Comparison of ENCODE assay signal across 2 cellular contexts in genomic region chr14:61489002-61489401, GRCh38.
TF ChIP-seq lines count a peak whose summit lies in the region.

No MANE protein-coding gene starts in this region.

TF ChIP-seq in SK-N-SH treated with all-trans-retinoic acid at 6 μM for 48 hours, 23 proteins besides CTCF, POLR2A, EP300 and RAD21 (continued from another document):
- TF ChIP-seq POU6F1 (CRISPR knock-in tag; IDR thresholded peaks at IDR 0.05; ENCODE audit: borderline replicate concordance, low read depth) = no peak
- no peak for TF ChIP-seq SNAI2 (CRISPR knock-in tag; IDR thresholded peaks at IDR 0.05)
- TF ChIP-seq, protein P1, sequence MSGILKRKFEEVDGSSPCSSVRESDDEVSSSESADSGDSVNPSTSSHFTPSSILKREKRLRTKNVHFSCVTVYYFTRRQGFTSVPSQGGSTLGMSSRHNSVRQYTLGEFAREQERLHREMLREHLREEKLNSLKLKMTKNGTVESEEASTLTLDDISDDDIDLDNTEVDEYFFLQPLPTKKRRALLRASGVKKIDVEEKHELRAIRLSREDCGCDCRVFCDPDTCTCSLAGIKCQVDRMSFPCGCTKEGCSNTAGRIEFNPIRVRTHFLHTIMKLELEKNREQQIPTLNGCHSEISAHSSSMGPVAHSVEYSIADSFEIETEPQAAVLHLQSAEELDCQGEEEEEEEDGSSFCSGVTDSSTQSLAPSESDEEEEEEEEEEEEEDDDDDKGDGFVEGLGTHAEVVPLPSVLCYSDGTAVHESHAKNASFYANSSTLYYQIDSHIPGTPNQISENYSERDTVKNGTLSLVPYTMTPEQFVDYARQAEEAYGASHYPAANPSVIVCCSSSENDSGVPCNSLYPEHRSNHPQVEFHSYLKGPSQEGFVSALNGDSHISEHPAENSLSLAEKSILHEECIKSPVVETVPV (CRISPR knock-in tag; IDR thresholded peaks at IDR 0.05) = no peak
- no peak for TF ChIP-seq ZFP3 (CRISPR knock-in tag; IDR thresholded peaks at IDR 0.05)
- TF ChIP-seq ZNF565 (CRISPR knock-in tag; conservative IDR thresholded peaks at IDR 0.05; ENCODE audit: low read depth) = no peak
- no peak for TF ChIP-seq ZFP30 (CRISPR knock-in tag; IDR thresholded peaks at IDR 0.05)
- TF ChIP-seq BACH2 (CRISPR knock-in tag; IDR thresholded peaks at IDR 0.05; ENCODE audit: borderline replicate concordance) = no peak
- TF ChIP-seq, protein P2, sequence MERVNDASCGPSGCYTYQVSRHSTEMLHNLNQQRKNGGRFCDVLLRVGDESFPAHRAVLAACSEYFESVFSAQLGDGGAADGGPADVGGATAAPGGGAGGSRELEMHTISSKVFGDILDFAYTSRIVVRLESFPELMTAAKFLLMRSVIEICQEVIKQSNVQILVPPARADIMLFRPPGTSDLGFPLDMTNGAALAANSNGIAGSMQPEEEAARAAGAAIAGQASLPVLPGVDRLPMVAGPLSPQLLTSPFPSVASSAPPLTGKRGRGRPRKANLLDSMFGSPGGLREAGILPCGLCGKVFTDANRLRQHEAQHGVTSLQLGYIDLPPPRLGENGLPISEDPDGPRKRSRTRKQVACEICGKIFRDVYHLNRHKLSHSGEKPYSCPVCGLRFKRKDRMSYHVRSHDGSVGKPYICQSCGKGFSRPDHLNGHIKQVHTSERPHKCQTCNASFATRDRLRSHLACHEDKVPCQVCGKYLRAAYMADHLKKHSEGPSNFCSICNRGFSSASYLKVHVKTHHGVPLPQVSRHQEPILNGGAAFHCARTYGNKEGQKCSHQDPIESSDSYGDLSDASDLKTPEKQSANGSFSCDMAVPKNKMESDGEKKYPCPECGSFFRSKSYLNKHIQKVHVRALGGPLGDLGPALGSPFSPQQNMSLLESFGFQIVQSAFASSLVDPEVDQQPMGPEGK (CRISPR knock-in tag; IDR thresholded peaks at IDR 0.05; ENCODE audit: borderline replicate concordance) = no peak
- peak; percentile 75 for TF ChIP-seq ZC3H10 (CRISPR knock-in tag; IDR thresholded peaks at IDR 0.05)
- TF ChIP-seq CSDC2 (CRISPR knock-in tag; IDR thresholded peaks at IDR 0.05) = no peak
- TF ChIP-seq ESRRG (CRISPR knock-in tag; IDR thresholded peaks at IDR 0.05) = no peak
- TF ChIP-seq ISL1 (CRISPR knock-in tag; IDR thresholded peaks at IDR 0.05) = peak; percentile 44; the same call in 1 of the 2 replicates

TF ChIP-seq in SK-N-SH, 30 proteins besides CTCF, POLR2A, EP300 and RAD21 (continued from another document):
- no peak for TF ChIP-seq GATA2 (CRISPR knock-in tag; IDR thresholded peaks at IDR 0.05)
- no peak for TF ChIP-seq CHD2 (IDR thresholded peaks at IDR 0.05; ENCODE audit: low read length, partially characterized antibody)
- no peak for TF ChIP-seq REST (IDR thresholded peaks at IDR 0.05; ENCODE audit: low read depth, low read length)
- TF ChIP-seq NRF1 (IDR thresholded peaks at IDR 0.05; ENCODE audit: low read depth, low read length) = no peak
- TF ChIP-seq, protein P3, sequence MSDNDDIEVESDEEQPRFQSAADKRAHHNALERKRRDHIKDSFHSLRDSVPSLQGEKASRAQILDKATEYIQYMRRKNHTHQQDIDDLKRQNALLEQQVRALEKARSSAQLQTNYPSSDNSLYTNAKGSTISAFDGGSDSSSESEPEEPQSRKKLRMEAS (IDR thresholded peaks at IDR 0.05; ENCODE audit: low read depth) = no peak
- no peak for TF ChIP-seq JUND (IDR thresholded peaks at IDR 0.05)
- TF ChIP-seq FOXM1 (IDR thresholded peaks at IDR 0.05; ENCODE audit: low read depth) = no peak
- TF ChIP-seq, protein P4, sequence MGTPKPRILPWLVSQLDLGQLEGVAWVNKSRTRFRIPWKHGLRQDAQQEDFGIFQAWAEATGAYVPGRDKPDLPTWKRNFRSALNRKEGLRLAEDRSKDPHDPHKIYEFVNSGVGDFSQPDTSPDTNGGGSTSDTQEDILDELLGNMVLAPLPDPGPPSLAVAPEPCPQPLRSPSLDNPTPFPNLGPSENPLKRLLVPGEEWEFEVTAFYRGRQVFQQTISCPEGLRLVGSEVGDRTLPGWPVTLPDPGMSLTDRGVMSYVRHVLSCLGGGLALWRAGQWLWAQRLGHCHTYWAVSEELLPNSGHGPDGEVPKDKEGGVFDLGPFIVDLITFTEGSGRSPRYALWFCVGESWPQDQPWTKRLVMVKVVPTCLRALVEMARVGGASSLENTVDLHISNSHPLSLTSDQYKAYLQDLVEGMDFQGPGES (IDR thresholded peaks at IDR 0.05; ENCODE audit: low read depth, low read length) = no peak
- no peak for TF ChIP-seq USF1 (IDR thresholded peaks at IDR 0.05; ENCODE audit: borderline replicate concordance, low read depth)
